Comparison of ENCODE assay signal across 16 cellular contexts in the genomic region with DNA sequence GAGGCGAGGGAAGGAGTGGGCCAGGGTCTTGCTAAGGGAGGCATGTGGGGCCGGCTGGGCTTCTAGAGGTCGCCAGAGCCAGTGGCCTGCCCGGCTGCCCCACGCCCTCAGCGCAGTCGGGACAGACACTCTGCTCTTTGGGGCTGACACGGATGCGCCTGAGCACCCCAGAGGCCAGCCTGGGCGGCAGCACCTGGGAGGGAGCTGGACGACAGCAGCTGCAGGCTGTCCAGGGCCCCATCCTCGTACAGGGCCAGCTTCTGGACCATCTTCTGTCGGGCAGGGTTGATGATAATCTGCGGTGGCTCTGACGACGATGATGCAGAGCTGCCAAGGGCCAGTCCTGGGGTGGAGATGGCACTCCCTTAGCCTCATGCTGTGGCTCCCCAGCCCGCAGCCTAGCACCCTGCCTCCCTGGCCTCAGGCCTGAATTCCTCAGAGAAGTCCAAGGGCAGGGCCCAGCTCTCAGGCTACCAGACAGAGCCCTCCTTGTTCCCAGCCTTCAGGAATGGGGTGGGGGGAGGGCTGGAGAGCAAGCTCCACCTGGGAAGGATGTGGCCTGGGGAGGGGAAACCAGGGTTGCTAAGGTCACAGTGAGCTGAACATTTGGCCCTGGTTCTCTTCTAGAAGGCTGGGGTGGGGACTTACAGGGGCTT. TPM values are rescaled to one million over a fixed set of nuclear protein-coding genes. Genes with fewer than 3 reads are reported as not detected.
DNase-seq lines count a peak whose midpoint lies in the region; ATAC-seq, FAIRE-seq and TF ChIP-seq lines count a peak whose summit lies in the region.
"Had no signal": no experiment of that assay in that cellular context is flagged by ENCODE, and none has a peak within 500 bp of the region (broad histone marks: within the 10 kb centered on the region; RNA-seq: fewer than 3 reads in every experiment).

No MANE protein-coding gene starts in this region.

- H3K9ac ChIP-seq in mammary epithelial cell (ENCODE audit: insufficient read depth, low read length) = peak overlapping the region; percentile 2

- in situ Hi-C loops in mammary epithelial cell (cut with MboI; ENCODE audit: low sequenced_read_pairs in 2 of 2) = no loop called here

- H3K4me3 ChIP-seq in mammary epithelial cell (replicated peaks in 1 of 3; ENCODE audit: insufficient read depth in 1 of 3, low read depth in 2 of 3, low read length in 3 of 3) = no peak overlapping the region
- H3K4me3 ChIP-seq in testis = no peak overlapping the region
- H3K4me3 ChIP-seq: colonic mucosa, esophagus muscularis mucosa had no signal

- no peaks in the 10 kb centered on the region for H3K27me3 ChIP-seq in mammary epithelial cell (ENCODE audit: insufficient read depth, low read length)
- H3K27me3 ChIP-seq in testis = no peaks in the 10 kb centered on the region
- H3K27me3 ChIP-seq: esophagus muscularis mucosa had no signal

- DNase-seq in mammary epithelial cell (peak; percentile 74), medulla oblongata (ENCODE audit: extremely low spot score) (peak; percentile 56), testis (peak; percentile 78), DMS79 (lab: John Stamatoyannopoulos, UW) (no peak), H54 (ENCODE audit: insufficient read length, low spot score) (no peak)
- DNase-seq: colonic mucosa; GOT3; left cardiac atrium; NCI-H1694 treated with DMSO at 0.1 percent for 48 hours; NCI-H82; stimulated activated CD4-positive, alpha-beta T cell treated with anti-CD3 and anti-CD28 coated beads, Interleukin-15, amount 100 ng/mL, for 24 hours had no signal

- FAIRE-seq in H54 (lab: Jason Lieb, UNC) = no peak

- CTCF ChIA-PET in mammary epithelial cell (lab: Charles Lee; ENCODE audit: low non-redundant PET) = no interaction called here

- intact Hi-C loops in mammary epithelial cell (cut with micrococcal nuclease) = no loop called here
- intact Hi-C loops in testis (cut with DNase I; ENCODE audit: low total_unique reads) = no loop called here

- ATAC-seq in HG02571 (IDR thresholded peaks at IDR 0.05; ENCODE audit: unreplicated experiment) = no peak
- ATAC-seq: activated T-helper 17 cell treated with anti-CD3 and anti-CD28 coated beads, Interleukin-2, amount 50 U/mL, for 72 hours had no signal

- H3K36me3 ChIP-seq in KOPT-K1 (ENCODE audit: insufficient read depth, low read length) = peaks cover 87% of the 10 kb centered on the region
- peaks cover 3% of the 10 kb centered on the region for H3K36me3 ChIP-seq in mammary epithelial cell (ENCODE audit: insufficient read depth, low read length)
- no peaks in the 10 kb centered on the region for H3K36me3 ChIP-seq in testis (ENCODE audit: low read depth, missing control alignments)
- H3K36me3 ChIP-seq: colonic mucosa had no signal

- dilution Hi-C loops in mammary epithelial cell (cut with HindIII; ENCODE audit: low sequenced_read_pairs) = no loop called here

- H3K79me2 ChIP-seq in mammary epithelial cell (ENCODE audit: insufficient read depth, low read length) = peaks cover 18% of the 10 kb centered on the region

- H3K4me1 ChIP-seq in mammary epithelial cell (ENCODE audit: insufficient read depth, low read length) = peaks cover 20% of the 10 kb centered on the region
- H3K4me1 ChIP-seq in testis = peaks cover 14% of the 10 kb centered on the region
- H3K4me1 ChIP-seq: colonic mucosa had no signal

- peak overlapping the region; percentile 32 for H3K4me2 ChIP-seq in mammary epithelial cell (ENCODE audit: insufficient read depth, low read depth, low read length)

- WGBS in mammary epithelial cell (ENCODE audit: low coverage, missing lambda C conversion rate) = 69% methylated on average over 3 of the region's 17 CpGs
- WGBS in testis, 2 donors = 54% methylated on average over 8 of the region's 17 CpGs; no CpG with 5 or more reads in 1 of the 2 donors

- H4K20me1 ChIP-seq in mammary epithelial cell (ENCODE audit: insufficient read depth, low read length) = no peaks in the 10 kb centered on the region

- no peak for TF ChIP-seq CTCF in mammary epithelial cell (conservative IDR thresholded peaks at IDR 0.05 in 1 of 2, IDR thresholded peaks at IDR 0.05 in 1 of 2; ENCODE audit: extremely low read depth in 1 of 2, insufficient read depth in 1 of 2, low read depth in 1 of 2, low read length in 2 of 2)
- TF ChIP-seq CTCF in testis (IDR thresholded peaks at IDR 0.05) = no peak

- TF ChIP-seq POLR2A in testis (IDR thresholded peaks at IDR 0.05) (no peak), H54 (IDR thresholded peaks at IDR 0.05; ENCODE audit: low read depth, low read length) (no peak)

- no TSS peak for BruUV-seq in mammary epithelial cell (replicated peaks; lab: Mats Ljungman, UMichigan)

- H3K27ac ChIP-seq in KOPT-K1 (ENCODE audit: low read depth, low read length, poor library complexity, severe bottlenecking) = peak overlapping the region; percentile 54
- H3K27ac ChIP-seq in mammary epithelial cell (ENCODE audit: insufficient read depth, low read depth, low read length) = peak overlapping the region; percentile 60
- H3K27ac ChIP-seq in testis = peak overlapping the region; percentile 45 to 63
- H3K27ac ChIP-seq: colonic mucosa, VCaP had no signal

- H3K9me3 ChIP-seq in KOPT-K1 (ENCODE audit: insufficient read depth, low read length, poor library complexity, severe bottlenecking) (no peaks in the 10 kb centered on the region), mammary epithelial cell (replicated peaks; ENCODE audit: insufficient read depth, low read length) (no peaks in the 10 kb centered on the region), testis (no peaks in the 10 kb centered on the region)
- H3K9me3 ChIP-seq: colonic mucosa, esophagus muscularis mucosa had no signal

- H2AFZ ChIP-seq in mammary epithelial cell (ENCODE audit: low read depth, low read length) = no peak overlapping the region

RNA-seq across cellular contexts. Expression of a gene that starts 7.2 kb away (rescaled TPM):
- 100 to 1,000 TPM in 1 of 2 donors, 10 to 100 TPM in 1; 69.0 to 129 TPM for total RNA-seq in mammary epithelial cell
- polyA plus RNA-seq in mammary epithelial cell = 68.1 TPM
- 63.3 TPM for polyA minus RNA-seq in mammary epithelial cell
- 10 to 100 TPM; 77.6 to 90.8 TPM for total RNA-seq in testis
- 48.6 TPM for polyA plus RNA-seq in testis (ENCODE audit: insufficient read depth, low read depth, low replicate concordance)

RNA-seq across cellular contexts. Expression of a gene that starts 39.9 kb away (rescaled TPM):
- 1 to 10 TPM; 5.7 to 9.2 TPM for total RNA-seq in mammary epithelial cell
- polyA plus RNA-seq in mammary epithelial cell = 4.6 TPM
- 1.1 TPM for polyA minus RNA-seq in mammary epithelial cell
- total RNA-seq in testis = 10 to 100 TPM; 13.1 to 15.7 TPM
- polyA plus RNA-seq in testis (ENCODE audit: insufficient read depth, low read depth, low replicate concordance) = 6.1 TPM

RNA-seq across cellular contexts. Expression of a gene that starts 40.8 kb away (rescaled TPM):
- 10 to 100 TPM; 21.8 to 47.6 TPM for total RNA-seq in mammary epithelial cell
- 8.4 TPM for polyA plus RNA-seq in mammary epithelial cell
- 98.5 TPM for polyA minus RNA-seq in mammary epithelial cell
- total RNA-seq in testis = 100 to 1,000 TPM; 102 to 115 TPM
- polyA plus RNA-seq in testis (ENCODE audit: insufficient read depth, low read depth, low replicate concordance) = 32.3 TPM

Comparison
In these comparisons a context has a peak if more than half of its experiments do, and no peak if none do; other contexts are left out.
1. DNase-seq: peak in mammary epithelial cell (single experiment), medulla oblongata (single experiment) and testis (single experiment); none in DMS79 (single experiment) and H54 (single experiment).
2. Peak in every context shown above with its lines, with median percentiles within 50 percentile points of each other: H3K27ac ChIP-seq.